In genomic region chr19:52248256-52248655, GRCh38 we compare ENCODE assay signal across 9 cellular contexts. TPM values are rescaled to one million over a fixed set of nuclear protein-coding genes. Genes with fewer than 3 reads are reported as not detected.
DNase-seq lines count a peak whose midpoint lies in the region; ATAC-seq and TF ChIP-seq lines count a peak whose summit lies in the region.
"Had no signal": no experiment of that assay in that cellular context is flagged by ENCODE, and none has a peak within 500 bp of the region (broad histone marks: within the 10 kb centered on the region; RNA-seq: fewer than 3 reads in every experiment).

No MANE protein-coding gene starts in this region.

- DNase-seq in ELF-1 (ENCODE audit: low read depth, low spot score) (peak; percentile 41), NCI-H146 treated with DMSO at 0.1 percent for 48 hours (lab: John Stamatoyannopoulos, UW; ENCODE audit: unreplicated experiment) (peak; percentile 38), epithelial cell of esophagus (ENCODE audit: low read depth) (peak; percentile 62), neural crest cell (ENCODE audit: low read depth, low spot score) (peak; percentile 20), upper lobe of left lung (peak in 1 of 2 donors; percentile 32)
- peak; percentile 24 to 51 for DNase-seq in activated CD4-positive, alpha-beta T cell treated with anti-CD3 and anti-CD28 coated beads, Interleukin-2, amount 50 U/mL, for 24 hours (ENCODE audit: low read depth in 1 of 2, low spot score in 1 of 2)

- ATAC-seq in upper lobe of left lung (ENCODE audit: low FRiP score in 2 of 2) (peak; percentile 70 to 73), GM18858 (IDR thresholded peaks at IDR 0.05; ENCODE audit: unreplicated experiment) (no peak), GM18873 (IDR thresholded peaks at IDR 0.05; ENCODE audit: low FRiP score, unreplicated experiment) (no peak)

- TF ChIP-seq EP300 in upper lobe of left lung (IDR thresholded peaks at IDR 0.05): no peak

- H3K4me1 Mint-ChIP-seq in neural crest cell: no peaks in the 10 kb centered on the region
- H3K4me1 Mint-ChIP-seq: IgD-negative memory B cell had no signal

- H3K4me3 ChIP-seq in epithelial cell of esophagus (ENCODE audit: low read length) (no peak overlapping the region), upper lobe of left lung (no peak overlapping the region)

- TF ChIP-seq CTCF in epithelial cell of esophagus (IDR thresholded peaks at IDR 0.05; ENCODE audit: insufficient read depth, low read depth, low read length, missing control alignments) (peak; percentile 40), neural crest cell (conservative IDR thresholded peaks at IDR 0.05) (peak; percentile 69), upper lobe of left lung (IDR thresholded peaks at IDR 0.05) (peak in 5 of 6 experiments; percentile 32 to 50 (median 37))

- H3K36me3 ChIP-seq in upper lobe of left lung: no peaks in the 10 kb centered on the region

- no peak overlapping the region for H3K27ac ChIP-seq in upper lobe of left lung

- no peaks in the 10 kb centered on the region for H3K27me3 Mint-ChIP-seq in neural crest cell (ENCODE audit: low read depth)
- H3K27me3 Mint-ChIP-seq: IgD-negative memory B cell had no signal

- no peaks in the 10 kb centered on the region for H3K9me3 Mint-ChIP-seq in neural crest cell

- no peak overlapping the region for H3K4me3 Mint-ChIP-seq in neural crest cell
- H3K4me3 Mint-ChIP-seq: IgD-negative memory B cell had no signal

- 16 to 22% methylated on average over 7 of the region's 7 CpGs for WGBS in upper lobe of left lung, 2 donors

- H3K27ac Mint-ChIP-seq in neural crest cell (ENCODE audit: unreplicated experiment): no peak overlapping the region

- no peaks in the 10 kb centered on the region for H3K4me1 ChIP-seq in upper lobe of left lung

- no peaks in the 10 kb centered on the region for H3K36me3 Mint-ChIP-seq in neural crest cell (ENCODE audit: low read depth)
- H3K36me3 Mint-ChIP-seq: IgD-negative memory B cell had no signal

- no peak for TF ChIP-seq POLR2A in upper lobe of left lung (IDR thresholded peaks at IDR 0.05)

- no peaks in the 10 kb centered on the region for H3K27me3 ChIP-seq in upper lobe of left lung

- no peaks in the 10 kb centered on the region for H3K9me3 ChIP-seq in upper lobe of left lung

RNA-seq across cellular contexts. Expression of gene ZNF766, which starts 21.1 kb away (rescaled TPM):
- total RNA-seq in neural crest cell (21.5 and 22.9 TPM in 2 replicates), upper lobe of left lung (10 to 100 TPM in 4 of 6 donors, 1 to 10 TPM in 2; 4.0 to 20.0 (median 14.7) TPM)

RNA-seq across cellular contexts. Expression of gene ZNF480, which starts 48.7 kb away (rescaled TPM):
- total RNA-seq in neural crest cell (24.7 and 25.2 TPM in 2 replicates), upper lobe of left lung (10 to 100 TPM in 2 of 6 donors, 1 to 10 TPM in 4; 2.7 to 13.6 (median 8.4) TPM)

RNA-seq across cellular contexts. Expression of gene PPP2R1A, which starts 58.4 kb away (rescaled TPM):
- total RNA-seq in neural crest cell: 422 TPM in 2 replicates
- 100 to 1,000 TPM in 5 of 6 donors, 10 to 100 TPM in 1; 90.1 to 214 (median 177) TPM for total RNA-seq in upper lobe of left lung

Comparison
In these comparisons a context has a peak if more than half of its experiments do, and no peak if none do; other contexts are left out.
1. ATAC-seq: peak in upper lobe of left lung (2 of 2); none in GM18858 (single experiment) and GM18873 (single experiment).
2. Peak in every context shown above with its lines, with median percentiles within 50 percentile points of each other: CTCF ChIP-seq.